1 cellular context compared by ENCODE assay signal in genomic region chr1:181088079-181089016, GRCh38.
TF ChIP-seq lines count a peak whose summit lies in the region.

IER5 (plus strand) TSS chr1:181088700; CDS start chr1:181088903, 203 bp downstream.

TF ChIP-seq in K562, 482 proteins besides CTCF, POLR2A, EP300 and RAD21 (continued from another document):
- no peak for TF ChIP-seq E4F1 (CRISPR knock-in tag; IDR thresholded peaks at IDR 0.05; ENCODE audit: borderline replicate concordance)
- peak; percentile 84; the same call in 1 of the 2 replicates for TF ChIP-seq ZBTB7A (IDR thresholded peaks at IDR 0.05; ENCODE audit: borderline replicate concordance, control insufficient read depth, low read depth, low read length)
- peak; percentile 24; the same call in 1 of the 2 replicates for TF ChIP-seq CBFA2T2 (conservative IDR thresholded peaks at IDR 0.05)
- peak; percentile 85 for TF ChIP-seq ZNF431 (CRISPR knock-in tag; IDR thresholded peaks at IDR 0.05)
- TF ChIP-seq MNT (conservative IDR thresholded peaks at IDR 0.05): peak; percentile 92 to 94
- TF ChIP-seq SMAD1 (IDR thresholded peaks at IDR 0.05; ENCODE audit: low read depth, low read length, partially characterized antibody): peak; percentile 99
- peak; percentile 93; the same call in 1 of the 2 replicates for TF ChIP-seq PREB (CRISPR knock-in tag; IDR thresholded peaks at IDR 0.05)
- peak; percentile 92 for TF ChIP-seq MAX (CRISPR knock-in tag; IDR thresholded peaks at IDR 0.05)
- peak; percentile 3; the same call in 1 of the 2 replicates for TF ChIP-seq ZSCAN32 (CRISPR knock-in tag; IDR thresholded peaks at IDR 0.05)
- peak; percentile 95; the same call in 1 of the 2 replicates for TF ChIP-seq ILF3 (IDR thresholded peaks at IDR 0.05; ENCODE audit: borderline replicate concordance)
- peak; percentile 61 to 78 for TF ChIP-seq FOXK2 (conservative IDR thresholded peaks at IDR 0.05 in 1 of 2, IDR thresholded peaks at IDR 0.05 in 1 of 2; ENCODE audit: low read depth in 2 of 2)
- peak; percentile 67 for TF ChIP-seq ZNF740 (CRISPR knock-in tag; IDR thresholded peaks at IDR 0.05)
- no peak for TF ChIP-seq ZNF740 (tag; IDR thresholded peaks at IDR 0.05)
- no peak; the same call in 1 of the 2 replicates for TF ChIP-seq ZNF232 (CRISPR knock-in tag; IDR thresholded peaks at IDR 0.05)
- TF ChIP-seq KLF13 (tag; IDR thresholded peaks at IDR 0.05; ENCODE audit: borderline replicate concordance, low read depth): peak; percentile 40; the same call in 1 of the 2 replicates
- peak; percentile 48; the same call in 1 of the 2 replicates for TF ChIP-seq ZBTB40 (IDR thresholded peaks at IDR 0.05)
- TF ChIP-seq ZBTB40 (CRISPR knock-in tag; IDR thresholded peaks at IDR 0.05): peak; percentile 38; the same call in 1 of the 2 replicates
- TF ChIP-seq BRD4 (IDR thresholded peaks at IDR 0.05): 0 out of 2 replicates have a peak, but pooled peaks have one; percentile 58
- peak; percentile 33 for TF ChIP-seq EGR1 (conservative IDR thresholded peaks at IDR 0.05)
- TF ChIP-seq TOE1 (IDR thresholded peaks at IDR 0.05; ENCODE audit: borderline replicate concordance): peak; percentile 90; the same call in 1 of the 2 replicates
- 0 out of 2 replicates have a peak, but pooled peaks have one; percentile 64 for TF ChIP-seq TOE1 (CRISPR knock-in tag; IDR thresholded peaks at IDR 0.05; ENCODE audit: borderline replicate concordance, low read depth)
- TF ChIP-seq MTF1 (CRISPR knock-in tag; IDR thresholded peaks at IDR 0.05; ENCODE audit: borderline replicate concordance): no peak
- TF ChIP-seq ID3 (CRISPR knock-in tag; IDR thresholded peaks at IDR 0.05): no peak
- TF ChIP-seq ID3 (tag; IDR thresholded peaks at IDR 0.05): peak; percentile 64; the same call in 1 of the 2 replicates
